In the genomic region with DNA sequence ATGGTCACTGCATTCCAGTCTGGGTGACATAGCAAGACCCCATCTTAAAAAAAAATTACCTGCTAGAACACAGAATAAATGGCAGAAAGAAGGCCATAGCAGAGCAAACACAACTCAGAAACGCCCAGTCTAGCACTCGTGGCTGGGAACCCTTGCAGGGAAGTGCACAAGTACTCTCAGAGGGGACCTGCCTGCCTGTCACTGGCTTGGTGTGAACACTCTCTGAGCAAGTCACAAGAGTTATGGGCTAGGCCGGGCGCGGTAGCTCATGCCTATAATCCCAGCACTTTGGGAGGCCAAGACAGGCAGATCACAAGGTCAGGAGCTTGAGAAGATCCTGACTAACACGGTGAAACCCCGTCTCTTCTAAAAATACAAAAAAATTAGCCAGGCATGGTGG, we compare ENCODE assay signal across 26 cellular contexts.
"Had no signal": no experiment of that assay in that cellular context is flagged by ENCODE, and none has a peak within 500 bp of the region (broad histone marks: within the 10 kb centered on the region; RNA-seq: fewer than 3 reads in every experiment).

No MANE protein-coding gene starts in this region.

- FAIRE-seq: pancreas, small intestine had no signal

- H3K27ac ChIP-seq: neutrophil, prostate gland, right atrium auricular region, right lobe of liver, sigmoid colon, stomach, thoracic aorta, thyroid gland, tibial nerve, upper lobe of left lung, uterus had no signal

- DNase-seq: naive thymus-derived CD8-positive, alpha-beta T cell; nephron progenitor cell; nucleus accumbens; retina; right lobe of liver; sigmoid colon; small intestine; stimulated activated CD4-positive, alpha-beta T cell treated with anti-CD3 and anti-CD28 coated beads, Interleukin-15, amount 100 ng/mL, for 24 hours; stimulated activated CD4-positive, alpha-beta T cell treated with anti-CD3 and anti-CD28 coated beads, Interleukin-2, amount 100 ng/mL, for 24 hours; stimulated activated CD4-positive, alpha-beta T cell treated with anti-CD3 and anti-CD28 coated beads, Interleukin-2, amount 100 ng/mL, for 48 hours; stimulated activated CD4-positive, alpha-beta T cell treated with anti-CD3 and anti-CD28 coated beads, Interleukin-4, amount 100 ng/mL, for 24 hours; stimulated activated naive B cell treated with anti-CD40 and anti-IgM and Interleukin-4, amounts not matched to agents 10 μg/mL and 1 μg/mL and 100 μg/mL, for 72 hours; stimulated activated naive CD4-positive, alpha-beta T cell treated with Interleukin-2 at 50 U/mL for 16 hours; stomach; thyroid gland; trophoblast cell; uterus had no signal

- H3K27me3 ChIP-seq: neutrophil, pancreas, right atrium auricular region, right lobe of liver, sigmoid colon, stomach, thyroid gland, tibial nerve, upper lobe of left lung, uterus had no signal

- ATAC-seq: naive thymus-derived CD8-positive, alpha-beta T cell; natural killer cell treated with Interleukin-12 subunit alpha and Interleukin-12 subunit beta and Interleukin-15 and Interleukin-18, amount 100 ng/mL, for 72 hours; right lobe of liver; stimulated activated effector memory CD8-positive, alpha-beta T cell treated with anti-CD3 and anti-CD28 coated beads, Interleukin-12 subunit alpha, Interleukin-12 subunit beta, amount 100 ng/mL, for 72 hours; stimulated activated naive B cell treated with anti-CD40 and anti-IgM and Interleukin-4, amounts not matched to agents 10 μg/mL and 1 μg/mL and 100 μg/mL, for 72 hours had no signal

- H3K9me3 ChIP-seq: neutrophil, pancreas, prostate gland, right atrium auricular region, right lobe of liver, sigmoid colon, stomach, thoracic aorta, thyroid gland, tibial nerve, upper lobe of left lung, uterus had no signal

- H3K36me3 ChIP-seq: neutrophil, pancreas, prostate gland, right atrium auricular region, right lobe of liver, sigmoid colon, stomach, thoracic aorta, thyroid gland, tibial nerve, upper lobe of left lung, uterus had no signal

- H3K4me1 ChIP-seq: prostate gland, tibial nerve, uterus had no signal

- H3K4me3 ChIP-seq: pancreas, prostate gland, right atrium auricular region, right lobe of liver, sigmoid colon, stomach, thoracic aorta, thyroid gland, tibial nerve, upper lobe of left lung, uterus had no signal
